ENCODE assay signal across 43 cellular contexts in genomic region chr3:151819910-151820309, GRCh38. TPM values are rescaled to one million over a fixed set of nuclear protein-coding genes. Genes with fewer than 3 reads are reported as not detected.
"Had no signal": no experiment of that assay in that cellular context is flagged by ENCODE, and none has a peak within 500 bp of the region (broad histone marks: within the 10 kb centered on the region; RNA-seq: fewer than 3 reads in every experiment).

No MANE protein-coding gene starts in this region.

- H3K4me1 ChIP-seq: ascending aorta, breast epithelium had no signal

- H3K27me3 ChIP-seq: ascending aorta, body of pancreas, brain microvascular endothelial cell, breast epithelium, cardiac muscle cell had no signal

- H3K9me3 ChIP-seq: ascending aorta, body of pancreas, breast epithelium had no signal

- FAIRE-seq: astrocyte, bronchial epithelial cell had no signal

- H3K9me3 Mint-ChIP-seq: activated naive CD4-positive, alpha-beta T cell treated with anti-CD3 and anti-CD28 coated beads for 36 hours; activated naive CD4-positive, alpha-beta T cell treated with anti-CD3 and anti-CD28 coated beads, Interleukin-2, amount 10 ng/mL, durations not matched to agents 7 days and 5 days; activated naive CD4-positive, alpha-beta T cell treated with anti-CD3 and anti-CD28 coated beads, Interleukin-2, amount 50 U/mL, for 24 hours; activated naive CD4-positive, alpha-beta T cell treated with anti-CD3 and anti-CD28 coated beads, Interleukin-2, amount 50 U/mL, for 72 hours; activated naive CD8-positive, alpha-beta T cell treated with anti-CD3 and anti-CD28 coated beads for 36 hours; activated naive CD8-positive, alpha-beta T cell treated with anti-CD3 and anti-CD28 coated beads, Interleukin-2, amount 10 ng/mL, durations not matched to agents 7 days and 5 days; activated naive CD8-positive, alpha-beta T cell treated with anti-CD3 and anti-CD28 coated beads, Interleukin-2, amount 50 U/mL, for 24 hours; activated T-cell treated with anti-CD3 and anti-CD28 coated beads, Interleukin-2, amount 50 U/mL, for 24 hours; activated T-cell treated with anti-CD3 and anti-CD28 coated beads, Interleukin-2, amount 50 U/mL, for 4 hours; activated T-cell treated with anti-CD3 and anti-CD28 coated beads, Interleukin-2, amount 50 U/mL, for 72 hours; activated T-helper 1 cell treated with anti-CD3 and anti-CD28 coated beads, Interleukin-12 subunit alpha, Interleukin-12 subunit beta, Interleukin-2, Interleukin-4 antibody, amounts not matched to agents 30 ng/mL and 10 ng/mL and 1 ng/mL, durations not matched to agents 14 hours and 24 hours and 36 hours; activated T-helper 17 cell treated with anti-CD3 and anti-CD28 coated beads, Interleukin-2, amount 50 U/mL, for 72 hours; activated T-helper 2 cell treated with anti-CD3 and anti-CD28 coated beads, Interferon-gamma antibody, Interleukin-2, Interleukin-4, amounts not matched to agents 10 μg/mL and 5 μg/mL and 100 μg/mL, durations not matched to agents 14 hours and 24 hours and 36 hours; brain; central memory CD8-positive, alpha-beta T cell had no signal

- H3K27me3 Mint-ChIP-seq: brain had no signal

- DNase-seq: activated effector memory CD4-positive, alpha-beta T cell treated with anti-CD3 and anti-CD28 coated beads, Interleukin-2, amount 50 U/mL, for 16 hours; activated effector memory CD4-positive, alpha-beta T cell treated with Interleukin-2 at 50 U/mL for 16 hours; activated gamma-delta T cell; activated gamma-delta T cell treated with Interleukin-2 at 50 U/mL for 16 hours; activated naive CD4-positive, alpha-beta T cell; activated naive CD4-positive, alpha-beta T cell treated with anti-CD3 and anti-CD28 coated beads for 36 hours; activated naive CD4-positive, alpha-beta T cell treated with anti-CD3 and anti-CD28 coated beads, Interleukin-2, amount 10 ng/mL, durations not matched to agents 7 days and 5 days; activated naive CD4-positive, alpha-beta T cell treated with anti-CD3 and anti-CD28 coated beads, Interleukin-2, amount 50 U/mL, for 16 hours; activated naive CD4-positive, alpha-beta T cell treated with Interleukin-2 at 50 U/mL for 16 hours; activated naive CD8-positive, alpha-beta T cell treated with anti-CD3 and anti-CD28 coated beads for 36 hours; activated naive CD8-positive, alpha-beta T cell treated with anti-CD3 and anti-CD28 coated beads, Interleukin-2, amount 10 ng/mL, durations not matched to agents 7 days and 5 days; activated naive CD8-positive, alpha-beta T cell treated with anti-CD3 and anti-CD28 coated beads, Interleukin-2, amount 50 U/mL, for 24 hours; activated T-cell treated with anti-CD3 and anti-CD28 coated beads for 4 hours; activated T-cell treated with anti-CD3 and anti-CD28 coated beads, Interleukin-2, amount 50 U/mL, for 1 hour; activated T-cell treated with anti-CD3 and anti-CD28 coated beads, Interleukin-2, amount 50 U/mL, for 24 hours; activated T-cell treated with anti-CD3 and anti-CD28 coated beads, Interleukin-2, amount 50 U/mL, for 4 hours; activated T-cell treated with anti-CD3 and anti-CD28 coated beads, Interleukin-2, amount 50 U/mL, for 48 hours; activated T-cell treated with anti-CD3 and anti-CD28 coated beads, Interleukin-2, amount 50 U/mL, for 72 hours; amniotic stem cell; amygdala; anterior cingulate cortex; aorta; body of pancreas; brain microvascular endothelial cell; caudate nucleus; central memory CD4-positive, alpha-beta T cell; cerebellar nuclear complex had no signal

- H3K4me3 Mint-ChIP-seq: activated naive CD4-positive, alpha-beta T cell treated with anti-CD3 and anti-CD28 coated beads for 36 hours; activated naive CD4-positive, alpha-beta T cell treated with anti-CD3 and anti-CD28 coated beads, Interleukin-2, amount 10 ng/mL, durations not matched to agents 7 days and 5 days; activated naive CD4-positive, alpha-beta T cell treated with anti-CD3 and anti-CD28 coated beads, Interleukin-2, amount 50 U/mL, for 24 hours; activated naive CD8-positive, alpha-beta T cell; activated naive CD8-positive, alpha-beta T cell treated with anti-CD3 and anti-CD28 coated beads for 36 hours; activated naive CD8-positive, alpha-beta T cell treated with anti-CD3 and anti-CD28 coated beads, Interleukin-2, amount 10 ng/mL, durations not matched to agents 7 days and 5 days; activated naive CD8-positive, alpha-beta T cell treated with anti-CD3 and anti-CD28 coated beads, Interleukin-2, amount 50 U/mL, for 24 hours; activated T-cell treated with anti-CD3 and anti-CD28 coated beads, Interleukin-2, amount 50 U/mL, for 24 hours; activated T-cell treated with anti-CD3 and anti-CD28 coated beads, Interleukin-2, amount 50 U/mL, for 4 hours; activated T-cell treated with anti-CD3 and anti-CD28 coated beads, Interleukin-2, amount 50 U/mL, for 72 hours; activated T-helper 1 cell treated with anti-CD3 and anti-CD28 coated beads, Interleukin-12 subunit alpha, Interleukin-12 subunit beta, Interleukin-2, Interleukin-4 antibody, amounts not matched to agents 30 ng/mL and 10 ng/mL and 1 ng/mL, durations not matched to agents 14 hours and 24 hours and 36 hours; activated T-helper 17 cell treated with anti-CD3 and anti-CD28 coated beads, Interleukin-2, amount 50 U/mL, for 72 hours; brain; central memory CD8-positive, alpha-beta T cell had no signal

- H3K36me3 ChIP-seq: ascending aorta, breast epithelium, cardiac muscle cell had no signal

- H3K27ac Mint-ChIP-seq: activated naive CD4-positive, alpha-beta T cell treated with anti-CD3 and anti-CD28 coated beads for 36 hours; activated naive CD4-positive, alpha-beta T cell treated with anti-CD3 and anti-CD28 coated beads, Interleukin-2, amount 10 ng/mL, durations not matched to agents 7 days and 5 days; activated naive CD4-positive, alpha-beta T cell treated with anti-CD3 and anti-CD28 coated beads, Interleukin-2, amount 50 U/mL, for 24 hours; activated naive CD4-positive, alpha-beta T cell treated with anti-CD3 and anti-CD28 coated beads, Interleukin-2, amount 50 U/mL, for 72 hours; activated naive CD8-positive, alpha-beta T cell; activated naive CD8-positive, alpha-beta T cell treated with anti-CD3 and anti-CD28 coated beads for 36 hours; activated naive CD8-positive, alpha-beta T cell treated with anti-CD3 and anti-CD28 coated beads, Interleukin-2, amount 10 ng/mL, durations not matched to agents 7 days and 5 days; activated naive CD8-positive, alpha-beta T cell treated with anti-CD3 and anti-CD28 coated beads, Interleukin-2, amount 50 U/mL, for 24 hours; activated T-cell treated with anti-CD3 and anti-CD28 coated beads, Interleukin-2, amount 50 U/mL, for 24 hours; activated T-cell treated with anti-CD3 and anti-CD28 coated beads, Interleukin-2, amount 50 U/mL, for 72 hours; activated T-helper 1 cell treated with anti-CD3 and anti-CD28 coated beads, Interleukin-12 subunit alpha, Interleukin-12 subunit beta, Interleukin-2, Interleukin-4 antibody, amounts not matched to agents 30 ng/mL and 10 ng/mL and 1 ng/mL, durations not matched to agents 14 hours and 24 hours and 36 hours; activated T-helper 17 cell treated with anti-CD3 and anti-CD28 coated beads, Interleukin-2, amount 50 U/mL, for 72 hours; activated T-helper 2 cell treated with anti-CD3 and anti-CD28 coated beads, Interferon-gamma antibody, Interleukin-2, Interleukin-4, amounts not matched to agents 10 μg/mL and 5 μg/mL and 100 μg/mL, durations not matched to agents 14 hours and 24 hours and 36 hours; brain had no signal

- H3K4me1 Mint-ChIP-seq: activated naive CD4-positive, alpha-beta T cell treated with anti-CD3 and anti-CD28 coated beads, Interleukin-2, amount 10 ng/mL, durations not matched to agents 7 days and 5 days; activated naive CD4-positive, alpha-beta T cell treated with anti-CD3 and anti-CD28 coated beads, Interleukin-2, amount 50 U/mL, for 24 hours; activated naive CD8-positive, alpha-beta T cell treated with anti-CD3 and anti-CD28 coated beads for 36 hours; activated naive CD8-positive, alpha-beta T cell treated with anti-CD3 and anti-CD28 coated beads, Interleukin-2, amount 10 ng/mL, durations not matched to agents 7 days and 5 days; activated naive CD8-positive, alpha-beta T cell treated with anti-CD3 and anti-CD28 coated beads, Interleukin-2, amount 50 U/mL, for 24 hours; activated T-helper 17 cell treated with anti-CD3 and anti-CD28 coated beads, Interleukin-2, amount 50 U/mL, for 72 hours; central memory CD8-positive, alpha-beta T cell had no signal

- H3K36me3 Mint-ChIP-seq: activated naive CD4-positive, alpha-beta T cell treated with anti-CD3 and anti-CD28 coated beads, Interleukin-2, amount 10 ng/mL, durations not matched to agents 7 days and 5 days; activated naive CD4-positive, alpha-beta T cell treated with anti-CD3 and anti-CD28 coated beads, Interleukin-2, amount 50 U/mL, for 24 hours; activated naive CD4-positive, alpha-beta T cell treated with anti-CD3 and anti-CD28 coated beads, Interleukin-2, amount 50 U/mL, for 72 hours; activated naive CD8-positive, alpha-beta T cell; activated naive CD8-positive, alpha-beta T cell treated with anti-CD3 and anti-CD28 coated beads for 36 hours; activated naive CD8-positive, alpha-beta T cell treated with anti-CD3 and anti-CD28 coated beads, Interleukin-2, amount 10 ng/mL, durations not matched to agents 7 days and 5 days; brain had no signal

- H3K27ac ChIP-seq: ascending aorta, body of pancreas, brain microvascular endothelial cell, breast epithelium, cardiac muscle cell had no signal

- H3K4me3 ChIP-seq: ascending aorta, body of pancreas, breast epithelium, cardiac muscle cell had no signal

- ATAC-seq: activated naive CD4-positive, alpha-beta T cell treated with anti-CD3 and anti-CD28 coated beads, Interleukin-2, amount 50 U/mL, for 72 hours; activated naive CD8-positive, alpha-beta T cell treated with anti-CD3 and anti-CD28 coated beads, Interleukin-2, amount 50 U/mL, for 24 hours; activated T-cell treated with anti-CD3 and anti-CD28 coated beads, Interleukin-2, amount 50 U/mL, for 4 hours; activated T-cell treated with anti-CD3 and anti-CD28 coated beads, Interleukin-2, amount 50 U/mL, for 72 hours; activated T-helper 17 cell treated with anti-CD3 and anti-CD28 coated beads, Interleukin-2, amount 50 U/mL, for 72 hours; body of pancreas had no signal

RNA-seq across cellular contexts. Expression of gene AADAC, which starts 6.0 kb away (rescaled TPM):
- total RNA-seq: activated naive CD4-positive, alpha-beta T cell treated with anti-CD3 and anti-CD28 coated beads for 36 hours; activated naive CD4-positive, alpha-beta T cell treated with anti-CD3 and anti-CD28 coated beads, Interleukin-2, amount 50 U/mL, for 72 hours; activated naive CD8-positive, alpha-beta T cell treated with anti-CD3 and anti-CD28 coated beads for 36 hours; activated naive CD8-positive, alpha-beta T cell treated with anti-CD3 and anti-CD28 coated beads, Interleukin-2, amount 10 ng/mL, durations not matched to agents 7 days and 5 days; activated T-cell treated with anti-CD3 and anti-CD28 coated beads, Interleukin-2, amount 50 U/mL, for 72 hours; activated T-helper 1 cell treated with anti-CD3 and anti-CD28 coated beads, Interleukin-12 subunit alpha, Interleukin-12 subunit beta, Interleukin-2, Interleukin-4 antibody, amounts not matched to agents 30 ng/mL and 10 ng/mL and 1 ng/mL, durations not matched to agents 14 hours and 24 hours and 36 hours; activated T-helper 17 cell treated with anti-CD3 and anti-CD28 coated beads, Interleukin-2, amount 50 U/mL, for 72 hours; activated T-helper 2 cell treated with anti-CD3 and anti-CD28 coated beads, Interferon-gamma antibody, Interleukin-2, Interleukin-4, amounts not matched to agents 10 μg/mL and 5 μg/mL and 100 μg/mL, durations not matched to agents 14 hours and 24 hours and 36 hours; aorta; astrocyte; bronchial epithelial cell; cardiac muscle cell; cardiac septum; cerebellum; chondrocyte had no signal

RNA-seq across cellular contexts. Expression of gene SUCNR1, which starts 53.5 kb away (rescaled TPM):
- total RNA-seq: activated naive CD4-positive, alpha-beta T cell treated with anti-CD3 and anti-CD28 coated beads for 36 hours; activated naive CD4-positive, alpha-beta T cell treated with anti-CD3 and anti-CD28 coated beads, Interleukin-2, amount 50 U/mL, for 72 hours; activated T-cell treated with anti-CD3 and anti-CD28 coated beads, Interleukin-2, amount 50 U/mL, for 4 hours; activated T-helper 1 cell treated with anti-CD3 and anti-CD28 coated beads, Interleukin-12 subunit alpha, Interleukin-12 subunit beta, Interleukin-2, Interleukin-4 antibody, amounts not matched to agents 30 ng/mL and 10 ng/mL and 1 ng/mL, durations not matched to agents 14 hours and 24 hours and 36 hours; activated T-helper 17 cell treated with anti-CD3 and anti-CD28 coated beads, Interleukin-2, amount 50 U/mL, for 72 hours; activated T-helper 2 cell treated with anti-CD3 and anti-CD28 coated beads, Interferon-gamma antibody, Interleukin-2, Interleukin-4, amounts not matched to agents 10 μg/mL and 5 μg/mL and 100 μg/mL, durations not matched to agents 14 hours and 24 hours and 36 hours; astrocyte; bronchial epithelial cell; cardiac muscle cell had no signal
- polyA plus RNA-seq: cardiac muscle cell had no signal
